8 cellular contexts compared by ENCODE assay signal in the genomic region with DNA sequence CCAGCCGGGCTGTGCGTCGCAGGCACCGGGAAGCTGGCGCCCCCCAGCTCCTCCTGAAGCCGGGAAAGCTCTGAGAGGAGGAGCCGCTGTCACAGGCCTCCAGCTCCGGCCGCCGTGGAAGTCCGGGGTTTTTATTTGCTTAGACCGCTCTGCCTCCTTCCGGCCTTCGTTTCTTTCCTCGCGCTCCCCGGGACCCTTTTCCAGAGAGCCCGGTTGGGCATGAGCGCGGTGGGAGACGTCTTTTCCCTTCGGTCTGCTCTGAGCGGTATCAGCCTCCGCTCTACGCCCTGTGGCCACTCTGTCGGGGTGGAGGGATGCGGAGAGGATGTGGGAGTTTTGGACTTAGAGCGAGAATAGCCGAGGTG. TPM values are rescaled to one million over a fixed set of nuclear protein-coding genes. Genes with fewer than 3 reads are reported as not detected.
DNase-seq lines count a peak whose midpoint lies in the region; TF ChIP-seq lines count a peak whose summit lies in the region.

No MANE protein-coding gene starts in this region.

- peaks cover 25% of the 10 kb centered on the region; the same call in 1 of the 2 replicates for H3K79me2 ChIP-seq in H9 (ENCODE audit: insufficient read depth, low read length)

- H3K23me2 ChIP-seq in H9 (ENCODE audit: insufficient read length, low read depth, low read length, poor library complexity, severe bottlenecking): peaks cover 5% of the 10 kb centered on the region

- intact Hi-C loops in activated T-helper 2 cell treated with anti-CD3 and anti-CD28 coated beads, Interferon-gamma antibody, Interleukin-2, Interleukin-4, amounts not matched to agents 10 μg/mL and 5 μg/mL and 100 μg/mL, durations not matched to agents 14 hours and 24 hours and 36 hours (cut with micrococcal nuclease): loop anchor here (5.0 kb wide), 1 partner anchor 131 kb away; a partner anchor contains a TSS
- intact Hi-C loops in head of caudate nucleus (cut with DNase I): loop anchor here (10.0 kb wide), 1 partner anchor 153 kb away; a partner anchor contains a TSS
- intact Hi-C loops in ovary (cut with DNase I): loop anchor here in 1 of 4 donors (5.0 kb wide), 1 partner anchor 74 kb away; a partner anchor contains a TSS

- no peaks in the 10 kb centered on the region for H3K9me3 ChIP-seq in H9 (ENCODE audit: control insufficient read depth, low read depth, low read length)
- no peaks in the 10 kb centered on the region for H3K9me3 ChIP-seq in ovary

- H3K27me3 Mint-ChIP-seq in H9 (ENCODE audit: low read depth): no peaks in the 10 kb centered on the region
- peaks cover 2% of the 10 kb centered on the region for H3K27me3 Mint-ChIP-seq in activated T-helper 2 cell treated with anti-CD3 and anti-CD28 coated beads, Interferon-gamma antibody, Interleukin-2, Interleukin-4, amounts not matched to agents 10 μg/mL and 5 μg/mL and 100 μg/mL, durations not matched to agents 14 hours and 24 hours and 36 hours (ENCODE audit: low read depth)

- H2AK5ac ChIP-seq in H9 (ENCODE audit: insufficient read length, low read length): no peak overlapping the region

- H4K8ac ChIP-seq in H9 (replicated peaks; ENCODE audit: insufficient read length, low read depth, low read length): no peak overlapping the region

- H4K91ac ChIP-seq in H9 (ENCODE audit: insufficient read length, low read depth, low read length): no peak overlapping the region

- peak overlapping the region; percentile 97 for H3K4me3 ChIP-seq in ovary

- H3K27ac ChIP-seq in H9 (ENCODE audit: insufficient read length, low read depth, low read length): no peak overlapping the region
- peak overlapping the region; percentile 64 to 87 for H3K27ac ChIP-seq in ovary

- TF ChIP-seq POLR2A in ovary (IDR thresholded peaks at IDR 0.05): no peak

- no peak overlapping the region for H3K4ac ChIP-seq in H9 (ENCODE audit: low read depth, low read length)

- H3K18ac ChIP-seq in H9 (ENCODE audit: insufficient read length, low read depth, low read length): no peak overlapping the region

- H4K5ac ChIP-seq in H9 (ENCODE audit: insufficient read length, low read depth, low read length): no peak overlapping the region

- no peak overlapping the region for H3K56ac ChIP-seq in H9 (ENCODE audit: insufficient read length, low read depth, low read length)

- peaks cover 2 to 4% (median 3%) of the 10 kb centered on the region in 3 experiments; a peak in 5 of 7 replicates for H3K36me3 Mint-ChIP-seq in H9 (ENCODE audit: insufficient read depth in 1 of 3, low read depth in 3 of 3)
- peaks cover 9% of the 10 kb centered on the region for H3K36me3 Mint-ChIP-seq in activated T-helper 2 cell treated with anti-CD3 and anti-CD28 coated beads, Interferon-gamma antibody, Interleukin-2, Interleukin-4, amounts not matched to agents 10 μg/mL and 5 μg/mL and 100 μg/mL, durations not matched to agents 14 hours and 24 hours and 36 hours (ENCODE audit: low read depth)

- peak overlapping the region; percentile 96 to 98 for H3K4me3 Mint-ChIP-seq in H9
- peak overlapping the region; percentile 98 for H3K4me3 Mint-ChIP-seq in activated T-helper 2 cell treated with anti-CD3 and anti-CD28 coated beads, Interferon-gamma antibody, Interleukin-2, Interleukin-4, amounts not matched to agents 10 μg/mL and 5 μg/mL and 100 μg/mL, durations not matched to agents 14 hours and 24 hours and 36 hours (ENCODE audit: low read depth)

- TF ChIP-seq CTCF in H9 (conservative IDR thresholded peaks at IDR 0.05) (no peak), ovary (IDR thresholded peaks at IDR 0.05) (no peak)

- peak overlapping the region; percentile 85 for H3K9ac ChIP-seq in H9 (ENCODE audit: extremely low read depth, insufficient read length, low read length)

- H2BK12ac ChIP-seq in H9 (ENCODE audit: insufficient read length, low read depth, low read length): no peak overlapping the region

- H3K4me1 ChIP-seq in H9 (ENCODE audit: insufficient read depth, low read length) (no peaks in the 10 kb centered on the region), ovary (ENCODE audit: insufficient read depth) (peaks cover 6% of the 10 kb centered on the region)

- H3K79me1 ChIP-seq in H9 (ENCODE audit: insufficient read depth, low read depth, low read length, poor library complexity, severe bottlenecking): peaks cover 3% of the 10 kb centered on the region

- H3K14ac ChIP-seq in H9 (ENCODE audit: insufficient read depth, low read length): no peak overlapping the region

- no peak for TF ChIP-seq EP300 in ovary (IDR thresholded peaks at IDR 0.05)

- H2BK15ac ChIP-seq in H9 (ENCODE audit: low read depth, low read length): no peak overlapping the region

- no peak overlapping the region for H3K23ac ChIP-seq in H9 (ENCODE audit: insufficient read length, low read depth, low read length)

- DNase-seq in NOMO-1 (lab: John Stamatoyannopoulos, UW; ENCODE audit: unreplicated experiment in 2 of 2) (peak; percentile 19 to 31), NOMO-1 treated with dmso at 0.1 percent for 144 hours (lab: John Stamatoyannopoulos, UW; ENCODE audit: unreplicated experiment) (no peak), H9 (peak; percentile 32), LoVo (ENCODE audit: low spot score) (peak; percentile 4), head of caudate nucleus (peak in 32 of 42 donors; percentile 3 to 61 (median 30)), ovary (peak in 1 of 5 donors; percentile 23), GOT3 (lab: John Stamatoyannopoulos, UW) (no peak)
- DNase-seq in activated T-helper 2 cell treated with anti-CD3 and anti-CD28 coated beads, Interferon-gamma antibody, Interleukin-2, Interleukin-4, amounts not matched to agents 10 μg/mL and 5 μg/mL and 100 μg/mL, durations not matched to agents 14 hours and 24 hours and 36 hours (ENCODE audit: low spot score): peak; percentile 13

- H3K4me1 Mint-ChIP-seq in H9: peaks cover 6 to 11% of the 10 kb centered on the region in 2 experiments; a peak in 3 of 4 replicates
- H3K4me1 Mint-ChIP-seq in activated T-helper 2 cell treated with anti-CD3 and anti-CD28 coated beads, Interferon-gamma antibody, Interleukin-2, Interleukin-4, amounts not matched to agents 10 μg/mL and 5 μg/mL and 100 μg/mL, durations not matched to agents 14 hours and 24 hours and 36 hours (ENCODE audit: low read depth): peaks cover 13% of the 10 kb centered on the region

- peaks cover 9% of the 10 kb centered on the region in 2 experiments; a peak in 4 of 5 replicates for H3K9me3 Mint-ChIP-seq in H9
- H3K9me3 Mint-ChIP-seq in activated T-helper 2 cell treated with anti-CD3 and anti-CD28 coated beads, Interferon-gamma antibody, Interleukin-2, Interleukin-4, amounts not matched to agents 10 μg/mL and 5 μg/mL and 100 μg/mL, durations not matched to agents 14 hours and 24 hours and 36 hours: peaks cover 4% of the 10 kb centered on the region

- WGBS in H9 (ENCODE audit: extremely low coverage, insufficient read length, low lambda C conversion rate): no CpG with 5 or more reads among the region's 29 CpGs
- WGBS in ovary, 3 donors: 0 to 1% (median 0%) methylated on average over 26 to 29 of the region's 29 CpGs

- H3K27me3 ChIP-seq in H9 (ENCODE audit: insufficient read depth, low read length): no peaks in the 10 kb centered on the region
- no peaks in the 10 kb centered on the region for H3K27me3 ChIP-seq in ovary

- no peak overlapping the region for H3T11ph ChIP-seq in H9 (ENCODE audit: low read length)

- H2BK120ac ChIP-seq in H9 (ENCODE audit: low read depth, low read length, poor library complexity, severe bottlenecking): no peak overlapping the region

- no peaks in the 10 kb centered on the region for H3K36me3 ChIP-seq in ovary

- H2AFZ ChIP-seq in H9 (ENCODE audit: low read length): no peak overlapping the region

- H4K20me1 ChIP-seq in H9 (ENCODE audit: control insufficient read depth, insufficient read depth, insufficient read length): no peaks in the 10 kb centered on the region

- H3K4me2 ChIP-seq in H9 (ENCODE audit: insufficient read depth, insufficient read length, low read length): peak overlapping the region; percentile 83

- H2BK5ac ChIP-seq in H9 (ENCODE audit: insufficient read length, low read length): no peak overlapping the region

- peak overlapping the region; percentile 82 to 98 (median 95); a peak in 6 of 7 replicates for H3K27ac Mint-ChIP-seq in H9
- H3K27ac Mint-ChIP-seq in activated T-helper 2 cell treated with anti-CD3 and anti-CD28 coated beads, Interferon-gamma antibody, Interleukin-2, Interleukin-4, amounts not matched to agents 10 μg/mL and 5 μg/mL and 100 μg/mL, durations not matched to agents 14 hours and 24 hours and 36 hours: peak overlapping the region; percentile 97

- no peak overlapping the region for H2BK20ac ChIP-seq in H9 (ENCODE audit: low read depth, low read length, poor library complexity, severe bottlenecking)

RNA-seq across cellular contexts. Expression of a gene that starts 0.6 kb away (rescaled TPM):
- 28.3 and 30.4 TPM in 2 replicates for total RNA-seq in H9 (2021)
- 43.9 and 46.9 TPM in 2 replicates for total RNA-seq in activated T-helper 2 cell treated with anti-CD3 and anti-CD28 coated beads, Interferon-gamma antibody, Interleukin-2, Interleukin-4, amounts not matched to agents 10 μg/mL and 5 μg/mL and 100 μg/mL, durations not matched to agents 14 hours and 24 hours and 36 hours
- 10 to 100 TPM; 24.6 to 41.1 (median 28.5) TPM for total RNA-seq in ovary
- 10 to 100 TPM in 1 of 2 donors, 1 to 10 TPM in 1; 8.6 to 11.3 TPM for polyA plus RNA-seq in ovary

Comparison
In these comparisons a context has a peak if more than half of its experiments do, and no peak if none do; other contexts are left out.
1. DNase-seq: peak in NOMO-1 (2 of 2), H9 (single experiment), LoVo (single experiment), activated T-helper 2 cell treated with anti-CD3 and anti-CD28 coated beads, Interferon-gamma antibody, Interleukin-2, Interleukin-4, amounts not matched to agents 10 μg/mL and 5 μg/mL and 100 μg/mL, durations not matched to agents 14 hours and 24 hours and 36 hours (single experiment) and head of caudate nucleus (32 of 42); none in NOMO-1 treated with dmso at 0.1 percent for 144 hours (single experiment) and GOT3 (single experiment).